1 cellular context compared by ENCODE assay signal in genomic region chr2:60948926-60949579, GRCh38.
TF ChIP-seq lines count a peak whose summit lies in the region.

No MANE protein-coding gene starts in this region.

TF ChIP-seq in HepG2, 621 proteins besides CTCF, POLR2A, EP300 and RAD21 (continued from another document):
- TF ChIP-seq GMEB1 (CRISPR knock-in tag; IDR thresholded peaks at IDR 0.05; ENCODE audit: borderline replicate concordance) (no peak), BORCS8-MEF2B (CRISPR knock-in tag; IDR thresholded peaks at IDR 0.05) (no peak)
